Comparison of ENCODE assay signal across 23 cellular contexts in the genomic region with DNA sequence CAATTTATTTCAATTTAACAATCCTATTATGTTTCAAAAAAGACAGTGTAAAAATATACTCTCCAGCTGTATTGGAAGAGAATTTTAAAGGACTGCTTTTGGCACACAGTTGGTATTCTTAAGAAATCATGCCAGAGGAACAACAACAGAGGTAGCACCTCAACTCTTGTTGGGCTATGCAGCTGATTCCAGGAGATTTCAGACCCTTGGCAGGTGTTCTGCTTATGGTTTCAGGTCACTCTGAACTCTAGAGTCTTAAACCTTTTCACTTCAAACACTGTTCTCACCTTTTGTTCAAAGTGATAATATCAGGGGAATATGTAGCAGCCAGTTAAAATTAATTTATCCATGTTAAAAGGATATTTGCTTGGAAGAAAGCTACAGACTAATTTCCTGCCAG.
"Had no signal": no experiment of that assay in that cellular context is flagged by ENCODE, and none has a peak within 500 bp of the region (broad histone marks: within the 10 kb centered on the region; RNA-seq: fewer than 3 reads in every experiment).

No MANE protein-coding gene starts in this region.

- ATAC-seq: K562 had no signal

- H3K36me3 ChIP-seq: SJSA1 had no signal

- H3K27ac ChIP-seq: HL-60, KMS-11, SJSA1, SK-N-MC had no signal

- H3K4me3 ChIP-seq: K562, SJSA1, SK-N-MC had no signal

- H3K27me3 ChIP-seq: SJSA1 had no signal

- H3K9me3 ChIP-seq: SJSA1 had no signal

- H3K27me3 Mint-ChIP-seq: IgD-negative memory B cell had no signal

- DNase-seq: Kasumi-1, MM.1S, NCI-H1092 treated with DMSO at 0.1 percent for 48 hours, NCI-H1436, NCI-H187, NCI-H2029, NCI-H2081 treated with DMSO at 0.1 percent for 48 hours, NCI-H2171, NCI-H226, NCI-H446, NCI-H510A, NCI-H524 treated with DMSO at 0.1 percent for 48 hours, NCI-H69, NCI-H774, Right ventricle myocardium superior, RPMI8226, SIG-M5 had no signal

- H3K4me3 Mint-ChIP-seq: IgD-negative memory B cell had no signal
